Comparison of ENCODE assay signal across 8 cellular contexts in the genomic region with DNA sequence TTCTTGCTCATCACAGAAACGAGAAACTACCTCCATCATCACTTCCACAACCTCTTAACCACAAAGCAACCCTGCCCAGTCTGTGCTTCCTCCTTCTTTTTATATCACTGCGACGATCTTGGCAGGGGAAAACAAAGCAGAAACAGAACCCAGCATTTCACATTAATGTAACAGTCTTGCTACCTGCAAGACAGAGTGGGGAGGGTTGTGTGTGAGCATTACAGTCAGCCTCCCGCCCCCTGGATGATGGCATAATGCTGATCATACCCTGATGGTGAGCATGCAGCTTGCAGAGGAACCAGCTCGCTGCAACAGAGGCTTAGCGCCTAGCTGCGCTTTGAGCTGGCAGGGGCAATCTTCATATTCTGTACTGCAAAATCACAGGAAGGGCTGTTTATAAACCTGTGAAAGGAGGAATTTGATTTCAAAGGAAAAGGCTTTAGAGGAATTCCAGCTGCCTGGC.
A peak's percentile ranks its signal among the peaks of the same experiment; 100 is the strongest.
DNase-seq lines count a peak whose midpoint lies in the region; ATAC-seq and TF ChIP-seq lines count a peak whose summit lies in the region.

No MANE protein-coding gene starts in this region.

- no peak overlapping the region for H3K9ac ChIP-seq in smooth muscle cell (ENCODE audit: low read depth)

- peak; percentile 62 to 72 for ATAC-seq in activated CD4-positive, CD25-positive, alpha-beta regulatory T cell treated with anti-CD3 and anti-CD28 coated beads, Interleukin-2, amount 50 U/mL, for 24 hours
- ATAC-seq in HG03575 (IDR thresholded peaks at IDR 0.05; ENCODE audit: extremely low read depth, insufficient number of reproducible peaks, low FRiP score, unreplicated experiment) = peak; percentile 77

- no peak overlapping the region for H2AFZ ChIP-seq in smooth muscle cell (ENCODE audit: low read depth)

- 42% methylated on average over 7 of the region's 7 CpGs for WGBS in smooth muscle cell (ENCODE audit: low lambda C conversion rate)

- no peak for DNase-seq in activated CD4-positive, CD25-positive, alpha-beta regulatory T cell (lab: John Stamatoyannopoulos, UW)
- peak; percentile 71 for DNase-seq in activated CD4-positive, alpha-beta T cell treated with anti-CD3 and anti-CD28 coated beads for 48 hours
- DNase-seq in epithelial cell of prostate (ENCODE audit: low read depth, low spot score) (peak; percentile 74), smooth muscle cell (lab: John Stamatoyannopoulos, UW; ENCODE audit: unreplicated experiment) (no peak), GM10266 (ENCODE audit: extremely low spot score) (no peak), NCI-H345 (lab: John Stamatoyannopoulos, UW) (no peak)

- no peaks in the 10 kb centered on the region for H3K36me3 ChIP-seq in smooth muscle cell (ENCODE audit: low read depth)

- no peak overlapping the region for H3K4me3 ChIP-seq in smooth muscle cell

- H3K4me1 ChIP-seq in smooth muscle cell (ENCODE audit: low read depth) = peaks cover 19% of the 10 kb centered on the region

- no peaks in the 10 kb centered on the region for H4K20me1 ChIP-seq in smooth muscle cell (ENCODE audit: low read depth)

- peak overlapping the region; percentile 90 for H3K27ac ChIP-seq in epithelial cell of prostate
- H3K27ac ChIP-seq in smooth muscle cell (ENCODE audit: low read depth) = no peak overlapping the region

- H3F3A ChIP-seq in smooth muscle cell (ENCODE audit: low read depth) = no peaks in the 10 kb centered on the region

- H3K79me2 ChIP-seq in smooth muscle cell (ENCODE audit: low read depth) = no peaks in the 10 kb centered on the region

- TF ChIP-seq CTCF in smooth muscle cell (IDR thresholded peaks at IDR 0.05; ENCODE audit: borderline replicate concordance, insufficient read depth, poor library complexity, severe bottlenecking) = no peak
- TF ChIP-seq CTCF in GM10266 (IDR thresholded peaks at IDR 0.05; ENCODE audit: control insufficient read depth, insufficient read depth, low read depth, missing control alignments) = no peak

- no peaks in the 10 kb centered on the region for H3K27me3 ChIP-seq in smooth muscle cell (ENCODE audit: low read depth)

- peak overlapping the region; percentile 34 for H3K4me2 ChIP-seq in smooth muscle cell

- no peaks in the 10 kb centered on the region for H3K9me3 ChIP-seq in smooth muscle cell (replicated peaks; ENCODE audit: low read depth)

Comparison
In these comparisons a context has a peak if more than half of its experiments do, and no peak if none do; other contexts are left out.
1. DNase-seq: peak in activated CD4-positive, alpha-beta T cell treated with anti-CD3 and anti-CD28 coated beads for 48 hours (single experiment) and epithelial cell of prostate (single experiment); none in activated CD4-positive, CD25-positive, alpha-beta regulatory T cell (0 of 4), smooth muscle cell (single experiment), GM10266 (single experiment) and NCI-H345 (single experiment).